In the genomic region with DNA sequence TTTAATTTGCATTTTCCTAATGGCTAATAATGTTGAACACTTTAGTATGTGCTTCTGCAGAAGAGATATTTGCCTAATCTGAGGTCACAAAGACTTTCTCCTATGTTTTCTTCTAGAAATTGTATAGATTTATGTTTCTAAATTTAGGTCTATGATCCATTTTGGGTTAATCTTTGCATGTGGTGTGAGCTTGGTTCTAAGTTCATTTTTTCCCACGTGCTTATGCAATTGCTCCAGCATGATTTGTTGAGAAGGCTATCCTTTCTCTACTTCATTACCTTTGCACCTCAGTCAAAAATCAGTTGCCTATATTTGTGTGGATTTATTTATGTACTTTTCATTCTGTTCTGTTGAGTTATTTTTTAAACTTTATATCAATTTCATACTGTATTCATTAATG, we compare ENCODE assay signal across 27 cellular contexts.
"Had no signal": no experiment of that assay in that cellular context is flagged by ENCODE, and none has a peak within 500 bp of the region (broad histone marks: within the 10 kb centered on the region; RNA-seq: fewer than 3 reads in every experiment).

No MANE protein-coding gene starts in this region.

- H3K27ac ChIP-seq: colonic mucosa, coronary artery, dorsolateral prefrontal cortex, epithelial cell of prostate, esophagus muscularis mucosa, esophagus squamous epithelium, foreskin keratinocyte, gastrocnemius medialis, gastroesophageal sphincter, heart left ventricle, heart right ventricle had no signal

- H3K27me3 Mint-ChIP-seq: dendritic cell treated with granulocyte-macrophage colony-stimulating factor and Interleukin-4, amounts not matched to agents 40 ng/mL and 50 ng/mL, for 4 days; effector memory CD8-positive, alpha-beta T cell had no signal

- H3K9me3 ChIP-seq: colonic mucosa, esophagus squamous epithelium, gastrocnemius medialis had no signal

- H3K4me1 ChIP-seq: colonic mucosa, esophagus muscularis mucosa, foreskin keratinocyte, gastrocnemius medialis, gastroesophageal sphincter, heart left ventricle had no signal

- H3K4me3 Mint-ChIP-seq: dendritic cell treated with granulocyte-macrophage colony-stimulating factor and Interleukin-4, amounts not matched to agents 40 ng/mL and 50 ng/mL, for 4 days; effector memory CD8-positive, alpha-beta T cell; endodermal cell had no signal

- ATAC-seq: effector memory CD8-positive, alpha-beta T cell; esophagus mucosa; foreskin keratinocyte; gastrocnemius medialis; gastroesophageal sphincter; heart left ventricle; heart right ventricle had no signal

- H3K36me3 ChIP-seq: colonic mucosa, esophagus muscularis mucosa, esophagus squamous epithelium, gastrocnemius medialis, gastroesophageal sphincter, heart left ventricle, heart right ventricle had no signal

- H3K27me3 ChIP-seq: colonic mucosa, dorsolateral prefrontal cortex, esophagus muscularis mucosa, esophagus squamous epithelium, foreskin keratinocyte, gastrocnemius medialis, gastroesophageal sphincter, heart left ventricle, heart right ventricle had no signal

- H3K9me3 Mint-ChIP-seq: effector memory CD8-positive, alpha-beta T cell had no signal

- H3K27ac Mint-ChIP-seq: dendritic cell treated with granulocyte-macrophage colony-stimulating factor and Interleukin-4, amounts not matched to agents 40 ng/mL and 50 ng/mL, for 4 days; effector memory CD8-positive, alpha-beta T cell; endodermal cell had no signal

- DNase-seq: colonic mucosa; cortex of kidney; dermis blood vessel endothelial cell; dorsolateral prefrontal cortex; effector CD4-positive, alpha-beta T cell; effector CD8-positive, alpha-beta T cell; effector memory CD4-positive, alpha-beta T cell; effector memory CD8-positive, alpha-beta T cell; endodermal cell; erythroblast; esophagus squamous epithelium; foreskin fibroblast; foreskin keratinocyte; foreskin melanocyte; gastrocnemius medialis; glutamatergic neuron; head of caudate nucleus; heart left ventricle; heart right ventricle had no signal

- H3K4me1 Mint-ChIP-seq: endodermal cell had no signal

- FAIRE-seq: endometrium, endothelial cell of umbilical vein had no signal

- H3K4me3 ChIP-seq: colonic mucosa, coronary artery, dorsolateral prefrontal cortex, esophagus muscularis mucosa, esophagus squamous epithelium, gastrocnemius medialis, gastroesophageal sphincter, heart left ventricle, heart right ventricle had no signal
